19 cellular contexts compared by ENCODE assay signal in the genomic region with DNA sequence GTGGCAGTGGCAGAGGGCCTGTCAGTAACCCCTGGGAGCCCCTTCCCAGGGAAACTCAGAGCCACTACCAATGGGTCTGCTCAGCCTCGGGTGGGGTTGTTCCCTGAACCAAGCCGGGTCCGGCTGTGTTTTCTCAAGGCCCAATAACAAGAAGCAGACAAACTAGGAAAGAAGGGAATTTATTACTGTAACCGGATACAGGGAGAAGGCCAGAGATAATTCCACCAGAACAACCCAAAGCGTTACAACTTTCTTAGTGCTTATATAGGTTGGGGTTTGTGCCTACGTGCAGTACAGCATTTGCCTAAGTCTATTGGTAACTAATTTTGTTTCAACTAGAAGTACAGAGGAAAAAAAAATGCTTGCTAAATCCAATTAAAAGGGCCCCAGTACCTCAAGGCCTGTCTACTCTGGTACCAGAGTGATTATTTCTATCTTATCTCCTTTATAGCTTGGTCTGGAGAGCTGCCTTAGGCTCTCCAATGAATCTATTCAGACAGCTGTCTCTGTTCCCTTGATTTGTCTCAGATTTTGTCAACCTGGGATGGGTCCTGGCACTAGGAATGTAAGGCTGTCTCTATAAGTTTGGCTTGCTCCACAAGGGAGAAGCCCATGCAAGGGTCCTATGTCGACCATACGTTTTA. TPM values are rescaled to one million over a fixed set of nuclear protein-coding genes. Genes with fewer than 3 reads are reported as not detected.
A peak's percentile ranks its signal among the peaks of the same experiment; 100 is the strongest.
DNase-seq lines count a peak whose midpoint lies in the region; TF ChIP-seq lines count a peak whose summit lies in the region.
"Had no signal": no experiment of that assay in that cellular context is flagged by ENCODE, and none has a peak within 500 bp of the region (broad histone marks: within the 10 kb centered on the region; RNA-seq: fewer than 3 reads in every experiment).

No MANE protein-coding gene starts in this region.

- H3K36me3 Mint-ChIP-seq in dendritic cell treated with granulocyte-macrophage colony-stimulating factor and Interleukin-4, amounts not matched to agents 40 ng/mL and 50 ng/mL, for 4 days (ENCODE audit: low read depth), result no peaks in the 10 kb centered on the region
- peaks cover 2% of the 10 kb centered on the region for H3K36me3 Mint-ChIP-seq in progenitor cell of endocrine pancreas (ENCODE audit: insufficient read depth)
- H3K36me3 Mint-ChIP-seq: CD4-positive, CD25-positive, alpha-beta regulatory T cell had no signal

- DNase-seq in NCI-H82 treated with DMSO at 0.1 percent for 48 hours (lab: John Stamatoyannopoulos, UW; ENCODE audit: unreplicated experiment), result peak; percentile 36
- no peak for DNase-seq in progenitor cell of endocrine pancreas (ENCODE audit: low spot score, unreplicated experiment)
- no peak for DNase-seq in activated T-cell treated with anti-CD3 and anti-CD28 coated beads, Interleukin-2, amount 50 U/mL, for 48 hours
- no peak for DNase-seq in esophagus muscularis mucosa (ENCODE audit: extremely low spot score)
- no peak for DNase-seq in posterior cingulate gyrus
- DNase-seq: CD4-positive, CD25-positive, alpha-beta regulatory T cell; DMS79 treated with DMSO at 0.1 percent for 48 hours; KG1; NCI-H1436; NCI-H2029; NCI-H2171 treated with DMSO at 0.1 percent for 48 hours; NCI-H446 treated with DMSO at 0.1 percent for 48 hours; PC-3; SJCRH30 had no signal

- peak overlapping the region; percentile 41 to 74 (median 66) for H3K4me2 ChIP-seq in BLaER1 treated with 17β-estradiol and CSF1 and Interleukin-3, amounts not matched to agents 10 nM and 100 nM
- H3K4me2 ChIP-seq: A549 had no signal

- H3K9me3 ChIP-seq in BLaER1 treated with 17β-estradiol and CSF1 and Interleukin-3, amounts not matched to agents 10 nM and 100 nM (replicated peaks in 1 of 11), result peaks cover 0 to 14% (median 5%) of the 10 kb centered on the region in 11 experiments; a peak in 11 of 22 replicates
- H3K9me3 ChIP-seq in esophagus muscularis mucosa, result no peaks in the 10 kb centered on the region
- H3K9me3 ChIP-seq: A549, SJCRH30 had no signal

- TF ChIP-seq EP300 in esophagus muscularis mucosa (IDR thresholded peaks at IDR 0.05), result no peak

- 72% methylated on average over 8 of the region's 8 CpGs for WGBS in esophagus muscularis mucosa

- H3K9ac ChIP-seq in BLaER1 treated with 17β-estradiol and CSF1 and Interleukin-3, amounts not matched to agents 10 nM and 100 nM, result peak overlapping the region in 1 of 11 experiments; percentile 24; a peak in 1 of 22 replicates

- H3K4me1 Mint-ChIP-seq in dendritic cell treated with granulocyte-macrophage colony-stimulating factor and Interleukin-4, amounts not matched to agents 40 ng/mL and 50 ng/mL, for 4 days (ENCODE audit: low read depth), result peaks cover 35% of the 10 kb centered on the region
- H3K4me1 Mint-ChIP-seq in progenitor cell of endocrine pancreas (ENCODE audit: low read depth), result peaks cover 40% of the 10 kb centered on the region
- H3K4me1 Mint-ChIP-seq: CD4-positive, CD25-positive, alpha-beta regulatory T cell had no signal

- peaks cover 33 to 43% (median 39%) of the 10 kb centered on the region in 10 experiments for H3K4me1 ChIP-seq in BLaER1 treated with 17β-estradiol and CSF1 and Interleukin-3, amounts not matched to agents 10 nM and 100 nM
- no peaks in the 10 kb centered on the region for H3K4me1 ChIP-seq in esophagus muscularis mucosa
- H3K4me1 ChIP-seq: A549, SJCRH30 had no signal

- no peaks in the 10 kb centered on the region for H3K9me3 Mint-ChIP-seq in dendritic cell treated with granulocyte-macrophage colony-stimulating factor and Interleukin-4, amounts not matched to agents 40 ng/mL and 50 ng/mL, for 4 days
- H3K9me3 Mint-ChIP-seq in progenitor cell of endocrine pancreas (ENCODE audit: low read depth), result peaks cover 16% of the 10 kb centered on the region

- peaks cover 11% of the 10 kb centered on the region for H3K27me3 Mint-ChIP-seq in dendritic cell treated with granulocyte-macrophage colony-stimulating factor and Interleukin-4, amounts not matched to agents 40 ng/mL and 50 ng/mL, for 4 days
- no peaks in the 10 kb centered on the region for H3K27me3 Mint-ChIP-seq in progenitor cell of endocrine pancreas

- TF ChIP-seq CTCF in progenitor cell of endocrine pancreas (IDR thresholded peaks at IDR 0.05; ENCODE audit: unreplicated experiment) (no peak), esophagus muscularis mucosa (IDR thresholded peaks at IDR 0.05) (no peak)

- peak overlapping the region; percentile 44 for H3K27ac Mint-ChIP-seq in dendritic cell treated with granulocyte-macrophage colony-stimulating factor and Interleukin-4, amounts not matched to agents 40 ng/mL and 50 ng/mL, for 4 days
- H3K27ac Mint-ChIP-seq in progenitor cell of endocrine pancreas, result peak overlapping the region; percentile 86

- peak overlapping the region in 7 of 11 experiments; percentile 32 to 54 (median 49); a peak in 13 of 22 replicates for H3K27ac ChIP-seq in BLaER1 treated with 17β-estradiol and CSF1 and Interleukin-3, amounts not matched to agents 10 nM and 100 nM
- H3K27ac ChIP-seq in esophagus muscularis mucosa (replicated peaks in 1 of 4), result no peak overlapping the region
- H3K27ac ChIP-seq: A549, SJCRH30 had no signal

- H3K27me3 ChIP-seq in BLaER1 treated with 17β-estradiol and CSF1 and Interleukin-3, amounts not matched to agents 10 nM and 100 nM, result no peaks in the 10 kb centered on the region
- H3K27me3 ChIP-seq in esophagus muscularis mucosa, result no peaks in the 10 kb centered on the region
- H3K27me3 ChIP-seq: SJCRH30 had no signal

- TF ChIP-seq POLR2A in esophagus muscularis mucosa (IDR thresholded peaks at IDR 0.05; ENCODE audit: low read depth), result no peak

- H3K4me3 ChIP-seq in BLaER1 treated with 17β-estradiol and CSF1 and Interleukin-3, amounts not matched to agents 10 nM and 100 nM, result no peak overlapping the region
- H3K4me3 ChIP-seq in esophagus muscularis mucosa, result no peak overlapping the region
- H3K4me3 ChIP-seq: A549, GM12878, SJCRH30 had no signal

- no peak overlapping the region for H3K4me3 Mint-ChIP-seq in dendritic cell treated with granulocyte-macrophage colony-stimulating factor and Interleukin-4, amounts not matched to agents 40 ng/mL and 50 ng/mL, for 4 days
- no peak overlapping the region for H3K4me3 Mint-ChIP-seq in progenitor cell of endocrine pancreas (ENCODE audit: low read depth)
- H3K4me3 Mint-ChIP-seq: CD4-positive, CD25-positive, alpha-beta regulatory T cell had no signal

- no peaks in the 10 kb centered on the region for H3K36me3 ChIP-seq in BLaER1 treated with 17β-estradiol and CSF1 and Interleukin-3, amounts not matched to agents 10 nM and 100 nM
- H3K36me3 ChIP-seq in esophagus muscularis mucosa, result no peaks in the 10 kb centered on the region
- H3K36me3 ChIP-seq: SJCRH30 had no signal

- H4K20me1 ChIP-seq in BLaER1 treated with 17β-estradiol and CSF1 and Interleukin-3, amounts not matched to agents 10 nM and 100 nM, result no peaks in the 10 kb centered on the region

- intact Hi-C loops in dendritic cell treated with granulocyte-macrophage colony-stimulating factor and Interleukin-4, amounts not matched to agents 40 ng/mL and 50 ng/mL, for 4 days (cut with micrococcal nuclease), result no loop called here
- intact Hi-C loops in esophagus muscularis mucosa (cut with DNase I), result no loop called here
- intact Hi-C loops in posterior cingulate gyrus (cut with DNase I), result no loop called here

RNA-seq across cellular contexts. Expression of a gene that starts 57.3 kb away (rescaled TPM):
- total RNA-seq in progenitor cell of endocrine pancreas (0.19 and 0.75 TPM in 2 replicates), esophagus muscularis mucosa (under 1 TPM in 1 of 4 donors, not detected in 3; 0.26 TPM)
- total RNA-seq: CD4-positive, CD25-positive, alpha-beta regulatory T cell; GM12878; H1; SJCRH30 had no signal

Comparison
In these comparisons a context has a peak if more than half of its experiments do, and no peak if none do; other contexts are left out.
1. H3K27ac ChIP-seq: peak in BLaER1 treated with 17β-estradiol and CSF1 and Interleukin-3, amounts not matched to agents 10 nM and 100 nM (7 of 11); none in esophagus muscularis mucosa (0 of 4).